8 cellular contexts compared by ENCODE assay signal in genomic region chr4:112296949-112297483, GRCh38. TPM values are rescaled to one million over a fixed set of nuclear protein-coding genes. Genes with fewer than 3 reads are reported as not detected.
A peak's percentile ranks its signal among the peaks of the same experiment; 100 is the strongest.
DNase-seq lines count a peak whose midpoint lies in the region; ATAC-seq and TF ChIP-seq lines count a peak whose summit lies in the region.

ALPK1 (plus strand) TSS chr4:112297369.

- H3K27me3 ChIP-seq in subcutaneous abdominal adipose tissue (ENCODE audit: control insufficient read depth in 5 of 5, insufficient read depth in 4 of 5, low read length in 5 of 5) = no peaks in the 10 kb centered on the region

- ATAC-seq in Right ventricle myocardium inferior (peak; percentile 97), HG02885 (IDR thresholded peaks at IDR 0.05; ENCODE audit: poor library complexity, unreplicated experiment) (peak; percentile 89), left colon (peak; percentile 99)

- peaks cover 5 to 17% (median 13%) of the 10 kb centered on the region in 5 donors for H3K4me1 ChIP-seq in subcutaneous abdominal adipose tissue (ENCODE audit: control insufficient read depth in 5 of 5, insufficient read depth in 5 of 5, low read length in 5 of 5)

- no peak for DNase-seq in Right ventricle myocardium inferior (ENCODE audit: missing footprints)
- no peak for DNase-seq in cardiac septum (ENCODE audit: low spot score)
- DNase-seq in NCI-H460 (ENCODE audit: extremely low read depth, low read depth) = peak; percentile 82
- peak; percentile 86 for DNase-seq in astrocyte of the spinal cord (ENCODE audit: low read depth, low spot score)
- no peak for DNase-seq in left colon
- DNase-seq in activated CD8-positive, alpha-beta memory T cell treated with anti-CD3 and anti-CD28 coated beads, Interleukin-2, amount 50 U/mL, for 4 hours = no peak

- TF ChIP-seq CTCF in astrocyte of the spinal cord (IDR thresholded peaks at IDR 0.05; ENCODE audit: low read depth, low read length) = no peak

- peak within 1 kb of the TSS; percentile 56 to 79 (median 70) for H3K9ac ChIP-seq in subcutaneous abdominal adipose tissue (ENCODE audit: low read length in 5 of 5)

- in situ Hi-C loops in astrocyte of the spinal cord (cut with HindIII; ENCODE audit: low sequenced_read_pairs) = no loop called here

- intact Hi-C loops in Right ventricle myocardium inferior (cut with DNase I) = no loop called here
- intact Hi-C loops in cardiac septum (cut with DNase I) = no loop called here
- intact Hi-C loops in left colon (cut with DNase I, micrococcal nuclease) = no loop called here

- H3K9me3 ChIP-seq in subcutaneous abdominal adipose tissue (ENCODE audit: control insufficient read depth in 5 of 5, low read length in 5 of 5) = no peaks in the 10 kb centered on the region

- H3K36me3 ChIP-seq in subcutaneous abdominal adipose tissue (ENCODE audit: control insufficient read depth in 5 of 5, insufficient read depth in 5 of 5, low read length in 5 of 5) = peaks cover 0 to 4% (median 0%) of the 10 kb centered on the region in 5 donors

- peak within 1 kb of the TSS; percentile 85 for H3K27ac ChIP-seq in subcutaneous abdominal adipose tissue (ENCODE audit: low read depth, low read length)

- H3K4me3 ChIP-seq in astrocyte of the spinal cord (ENCODE audit: low read depth, low read length) = peak within 1 kb of the TSS; percentile 35
- peak within 1 kb of the TSS; percentile 29 to 74 (median 59) for H3K4me3 ChIP-seq in subcutaneous abdominal adipose tissue (ENCODE audit: low read depth in 1 of 5, low read length in 5 of 5)

RNA-seq across cellular contexts. Expression of gene ALPK1, which starts in this region (rescaled TPM):
- total RNA-seq in Right ventricle myocardium inferior = 5.5 TPM
- total RNA-seq in cardiac septum = 4.9 TPM
- total RNA-seq in NCI-H460 (2014; rRNA removed; shearing (Covaris generic)) = 17.8 and 19.0 TPM in 2 replicates
- 7.2 and 10.4 TPM in 2 replicates for polyA plus RNA-seq in NCI-H460 (2014; cell fraction: nucleus; rRNA removed)
- 10 to 100 TPM; 23.0 to 26.3 TPM for total RNA-seq in left colon

Comparison
In these comparisons a context has a peak if more than half of its experiments do, and no peak if none do; other contexts are left out.
1. DNase-seq: peak in NCI-H460 (single experiment) and astrocyte of the spinal cord (single experiment); none in Right ventricle myocardium inferior (single experiment), cardiac septum (single experiment), left colon (0 of 2) and activated CD8-positive, alpha-beta memory T cell treated with anti-CD3 and anti-CD28 coated beads, Interleukin-2, amount 50 U/mL, for 4 hours (single experiment).
2. Peak in every context shown above with its lines, with median percentiles within 50 percentile points of each other: ATAC-seq.